13 cellular contexts compared by ENCODE assay signal in genomic region chr19:31352782-31353651, GRCh38. TPM values are rescaled to one million over a fixed set of nuclear protein-coding genes. Genes with fewer than 3 reads are reported as not detected.
DNase-seq lines count a peak whose midpoint lies in the region; ATAC-seq lines count a peak whose summit lies in the region.
"Had no signal": no experiment of that assay in that cellular context is flagged by ENCODE, and none has a peak within 500 bp of the region (broad histone marks: within the 10 kb centered on the region; RNA-seq: fewer than 3 reads in every experiment).

No MANE protein-coding gene starts in this region.

- peaks cover 5% of the 10 kb centered on the region for H3K36me3 Mint-ChIP-seq in T-helper 1 cell treated with Interleukin-12 subunit alpha and Interleukin-12 subunit beta and Interleukin-4 antibody, amounts not matched to agents 30 μg/mL and 1 μg/mL, for 36 hours (ENCODE audit: low read depth)
- peaks cover 4% of the 10 kb centered on the region for H3K36me3 Mint-ChIP-seq in activated T-helper 2 cell treated with anti-CD3 and anti-CD28 coated beads, Interferon-gamma antibody, Interleukin-2, Interleukin-4, amounts not matched to agents 10 μg/mL and 5 μg/mL and 100 μg/mL, durations not matched to agents 14 hours and 24 hours and 36 hours (ENCODE audit: low read depth)

- H3K4me1 ChIP-seq in iPS-18a (ENCODE audit: control insufficient read depth, low read depth, low read length): peaks cover 46% of the 10 kb centered on the region
- peaks cover 8% of the 10 kb centered on the region for H3K4me1 ChIP-seq in rectal smooth muscle tissue (ENCODE audit: control insufficient read depth, insufficient read depth, low read length)

- H3K9me3 ChIP-seq in SK-N-MC (ENCODE audit: low read depth, low read length): no peaks in the 10 kb centered on the region
- H3K9me3 ChIP-seq in iPS-18a (ENCODE audit: control insufficient read depth, low read depth, low read length): no peaks in the 10 kb centered on the region
- H3K9me3 ChIP-seq: body of pancreas, spleen had no signal

- peak overlapping the region; percentile 94 for H3K9ac ChIP-seq in SK-N-MC (ENCODE audit: insufficient read length)
- no peak overlapping the region for H3K9ac ChIP-seq in iPS-18a (ENCODE audit: low read length)
- H3K9ac ChIP-seq in rectal smooth muscle tissue (ENCODE audit: low read length): no peak overlapping the region

- no peaks in the 10 kb centered on the region for H3K9me3 Mint-ChIP-seq in T-helper 1 cell treated with Interleukin-12 subunit alpha and Interleukin-12 subunit beta and Interleukin-4 antibody, amounts not matched to agents 30 μg/mL and 1 μg/mL, for 36 hours
- H3K9me3 Mint-ChIP-seq in activated T-helper 2 cell treated with anti-CD3 and anti-CD28 coated beads, Interferon-gamma antibody, Interleukin-2, Interleukin-4, amounts not matched to agents 10 μg/mL and 5 μg/mL and 100 μg/mL, durations not matched to agents 14 hours and 24 hours and 36 hours: no peaks in the 10 kb centered on the region

- intact Hi-C loops in activated T-helper 2 cell treated with anti-CD3 and anti-CD28 coated beads, Interferon-gamma antibody, Interleukin-2, Interleukin-4, amounts not matched to agents 10 μg/mL and 5 μg/mL and 100 μg/mL, durations not matched to agents 14 hours and 24 hours and 36 hours (cut with micrococcal nuclease): loop anchor here (10.0 kb wide), 1 partner anchor 978 kb away; the partner anchor contains the start of gene ZNF536

- peak overlapping the region; percentile 50 for H3K4me3 Mint-ChIP-seq in T-helper 1 cell treated with Interleukin-12 subunit alpha and Interleukin-12 subunit beta and Interleukin-4 antibody, amounts not matched to agents 30 μg/mL and 1 μg/mL, for 36 hours
- no peak overlapping the region for H3K4me3 Mint-ChIP-seq in activated T-helper 2 cell treated with anti-CD3 and anti-CD28 coated beads, Interferon-gamma antibody, Interleukin-2, Interleukin-4, amounts not matched to agents 10 μg/mL and 5 μg/mL and 100 μg/mL, durations not matched to agents 14 hours and 24 hours and 36 hours (ENCODE audit: low read depth)

- H3K4me3 ChIP-seq in SK-N-MC (peak overlapping the region; percentile 90), iPS-18a (ENCODE audit: low read length) (peak overlapping the region; percentile 76), rectal smooth muscle tissue (ENCODE audit: low read length) (peak overlapping the region; percentile 32)
- H3K4me3 ChIP-seq: body of pancreas had no signal

- H3K27me3 ChIP-seq in iPS-18a (ENCODE audit: control insufficient read depth, insufficient read depth, low read length) (peaks cover 81% of the 10 kb centered on the region), rectal smooth muscle tissue (ENCODE audit: control insufficient read depth, insufficient read depth, low read length) (peaks cover 9% of the 10 kb centered on the region)

- H3K27ac Mint-ChIP-seq in T-helper 1 cell treated with Interleukin-12 subunit alpha and Interleukin-12 subunit beta and Interleukin-4 antibody, amounts not matched to agents 30 μg/mL and 1 μg/mL, for 36 hours: no peak overlapping the region
- H3K27ac Mint-ChIP-seq in activated T-helper 2 cell treated with anti-CD3 and anti-CD28 coated beads, Interferon-gamma antibody, Interleukin-2, Interleukin-4, amounts not matched to agents 10 μg/mL and 5 μg/mL and 100 μg/mL, durations not matched to agents 14 hours and 24 hours and 36 hours: no peak overlapping the region

- H3K4me1 Mint-ChIP-seq in T-helper 1 cell treated with Interleukin-12 subunit alpha and Interleukin-12 subunit beta and Interleukin-4 antibody, amounts not matched to agents 30 μg/mL and 1 μg/mL, for 36 hours (ENCODE audit: low read depth): peaks cover 20% of the 10 kb centered on the region
- peaks cover 24% of the 10 kb centered on the region for H3K4me1 Mint-ChIP-seq in activated T-helper 2 cell treated with anti-CD3 and anti-CD28 coated beads, Interferon-gamma antibody, Interleukin-2, Interleukin-4, amounts not matched to agents 10 μg/mL and 5 μg/mL and 100 μg/mL, durations not matched to agents 14 hours and 24 hours and 36 hours (ENCODE audit: low read depth)

- no peak for ATAC-seq in HG03097 (IDR thresholded peaks at IDR 0.05; ENCODE audit: low FRiP score, unreplicated experiment)
- ATAC-seq: activated CD4-positive, CD25-positive, alpha-beta regulatory T cell treated with anti-CD3 and anti-CD28 coated beads, Interleukin-2, amount 50 U/mL, for 24 hours; body of pancreas had no signal

- peaks cover 73% of the 10 kb centered on the region for H3K27me3 Mint-ChIP-seq in T-helper 1 cell treated with Interleukin-12 subunit alpha and Interleukin-12 subunit beta and Interleukin-4 antibody, amounts not matched to agents 30 μg/mL and 1 μg/mL, for 36 hours (ENCODE audit: low read depth)
- H3K27me3 Mint-ChIP-seq in activated T-helper 2 cell treated with anti-CD3 and anti-CD28 coated beads, Interferon-gamma antibody, Interleukin-2, Interleukin-4, amounts not matched to agents 10 μg/mL and 5 μg/mL and 100 μg/mL, durations not matched to agents 14 hours and 24 hours and 36 hours (ENCODE audit: low read depth): peaks cover 67% of the 10 kb centered on the region

- H3K27ac ChIP-seq in SK-N-MC: peak overlapping the region; percentile 26
- H3K27ac ChIP-seq in iPS-18a (ENCODE audit: low read length): no peak overlapping the region
- H3K27ac ChIP-seq in rectal smooth muscle tissue (ENCODE audit: low read depth, low read length): no peak overlapping the region
- H3K27ac ChIP-seq: body of pancreas, spleen had no signal

- DNase-seq in T-helper 1 cell: no peak
- DNase-seq in SK-N-MC (ENCODE audit: low read depth, low spot score): no peak
- no peak for DNase-seq in SW 1271 (lab: John Stamatoyannopoulos, UW)
- DNase-seq in activated T-helper 2 cell treated with anti-CD3 and anti-CD28 coated beads, Interferon-gamma antibody, Interleukin-2, Interleukin-4, amounts not matched to agents 10 μg/mL and 5 μg/mL and 100 μg/mL, durations not matched to agents 14 hours and 24 hours and 36 hours (ENCODE audit: low spot score): no peak
- DNase-seq: 8988T, foreskin melanocyte, spleen had no signal

- H3K36me3 ChIP-seq in SK-N-MC (ENCODE audit: insufficient read depth, low read length): peaks cover 9% of the 10 kb centered on the region
- H3K36me3 ChIP-seq in iPS-18a (ENCODE audit: control insufficient read depth, low read depth, low read length): no peaks in the 10 kb centered on the region
- H3K36me3 ChIP-seq in rectal smooth muscle tissue (ENCODE audit: control insufficient read depth, insufficient read depth, low read length): no peaks in the 10 kb centered on the region
- H3K36me3 ChIP-seq: spleen had no signal

RNA-seq across cellular contexts. Expression of gene TSHZ3, which starts 3.8 kb away (rescaled TPM):
- 0.66 and 1.3 TPM in 2 replicates for total RNA-seq in activated T-helper 2 cell treated with anti-CD3 and anti-CD28 coated beads, Interferon-gamma antibody, Interleukin-2, Interleukin-4, amounts not matched to agents 10 μg/mL and 5 μg/mL and 100 μg/mL, durations not matched to agents 14 hours and 24 hours and 36 hours

Comparison
In these comparisons a context has a peak if more than half of its experiments do, and no peak if none do; other contexts are left out.
1. H3K4me3 ChIP-seq: peak in every context shown above with its lines; median percentile 90 in SK-N-MC; 76 in iPS-18a; 32 in rectal smooth muscle tissue.